Comparison of ENCODE assay signal across 8 cellular contexts in the genomic region with DNA sequence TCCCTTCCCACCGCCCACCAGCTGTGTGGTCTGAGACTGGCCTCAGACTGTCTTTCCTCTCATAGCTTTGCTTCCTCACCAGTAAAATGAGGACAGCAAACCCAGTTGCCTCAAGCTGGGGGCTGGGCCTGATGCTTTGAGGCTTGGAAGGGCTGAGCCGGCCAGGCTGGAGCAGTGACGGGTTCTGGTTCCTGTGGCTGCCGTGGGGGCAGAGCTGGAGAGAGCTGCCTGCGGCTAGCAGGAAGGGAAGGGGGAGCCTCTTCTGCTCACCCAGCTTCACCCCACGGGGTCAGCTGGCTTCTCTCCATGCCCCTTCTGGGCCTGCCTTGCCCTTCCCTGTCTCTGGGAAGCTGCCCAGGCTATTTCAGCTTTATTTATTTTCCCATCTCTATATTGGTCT. TPM values are rescaled to one million over a fixed set of nuclear protein-coding genes. Genes with fewer than 3 reads are reported as not detected.
DNase-seq lines count a peak whose midpoint lies in the region; ATAC-seq and TF ChIP-seq lines count a peak whose summit lies in the region.

No MANE protein-coding gene starts in this region.

- H3K27me3 Mint-ChIP-seq in CD4-positive, alpha-beta memory T cell: no peaks in the 10 kb centered on the region
- no peaks in the 10 kb centered on the region for H3K27me3 Mint-ChIP-seq in T-cell
- no peaks in the 10 kb centered on the region for H3K27me3 Mint-ChIP-seq in effector memory CD8-positive, alpha-beta T cell

- peak overlapping the region; percentile 66 to 90 (median 78) for H3K27ac Mint-ChIP-seq in CD4-positive, alpha-beta memory T cell
- H3K27ac Mint-ChIP-seq in T-cell: peak overlapping the region; percentile 83 to 89
- H3K27ac Mint-ChIP-seq in effector memory CD8-positive, alpha-beta T cell: peak overlapping the region; percentile 90 to 93

- no peaks in the 10 kb centered on the region for H3K9me3 ChIP-seq in CD4-positive, alpha-beta memory T cell (ENCODE audit: control insufficient read depth in 1 of 2, low read length in 2 of 2)
- no peaks in the 10 kb centered on the region for H3K9me3 ChIP-seq in neutrophil

- H3K36me3 ChIP-seq in CD4-positive, alpha-beta memory T cell (ENCODE audit: insufficient read depth, low read length): peaks cover 36% of the 10 kb centered on the region
- peaks cover 90% of the 10 kb centered on the region for H3K36me3 ChIP-seq in neutrophil

- TF ChIP-seq CTCF in neutrophil (IDR thresholded peaks at IDR 0.05): no peak

- in situ Hi-C loops in ACHN (cut with HindIII; ENCODE audit: low pct_ligation_motif_present, low pct_unique_long_range_greater_than_20kb, low sequenced_read_pairs): no loop called here

- POLR2A ChIA-PET in CD4-positive, alpha-beta memory T cell (lab: Charles Lee; ENCODE audit: partially characterized antibody): interaction anchor here (0.6 to 7.0 kb wide), 7 partner anchors 10 to 560 kb away, joined by 3 to 63 read pairs (median 5); partner anchors contain the start of genes LASP1 and RPL23
- POLR2A ChIA-PET in T-cell (lab: Charles Lee): interaction anchor here in 1 of 2 donors (0.6 to 1.2 kb wide), 2 partner anchors 39 to 306 kb away, joined by 3 to 9 read pairs; partner anchors contain the start of gene RPL19

- no peaks in the 10 kb centered on the region for H3K9me3 Mint-ChIP-seq in CD4-positive, alpha-beta memory T cell
- no peaks in the 10 kb centered on the region for H3K9me3 Mint-ChIP-seq in T-cell
- H3K9me3 Mint-ChIP-seq in effector memory CD8-positive, alpha-beta T cell: no peaks in the 10 kb centered on the region

- peaks cover 17 to 47% of the 10 kb centered on the region in 2 donors for H3K36me3 Mint-ChIP-seq in CD4-positive, alpha-beta memory T cell
- H3K36me3 Mint-ChIP-seq in T-cell: peaks cover 26% of the 10 kb centered on the region
- peaks cover 85% of the 10 kb centered on the region for H3K36me3 Mint-ChIP-seq in effector memory CD8-positive, alpha-beta T cell (ENCODE audit: insufficient read depth)

- H3K4me1 ChIP-seq in CD4-positive, alpha-beta memory T cell (ENCODE audit: insufficient read depth, low read length): peaks cover 95% of the 10 kb centered on the region
- peaks cover 96 to 98% of the 10 kb centered on the region in 2 experiments for H3K4me1 ChIP-seq in neutrophil (ENCODE audit: control insufficient read depth in 1 of 2, insufficient read depth in 1 of 2, low read depth in 1 of 2, low read length in 1 of 2)

- ATAC-seq in T-cell (replicated peaks in 1 of 4) (peak in 2 of 4 experiments; percentile 32 to 33), HG03097 (IDR thresholded peaks at IDR 0.05; ENCODE audit: low FRiP score, unreplicated experiment) (no peak), GM19023 (IDR thresholded peaks at IDR 0.05; ENCODE audit: unreplicated experiment) (no peak)
- peak; percentile 64 for ATAC-seq in effector memory CD8-positive, alpha-beta T cell (replicated peaks)

- intact Hi-C loops in CD4-positive, alpha-beta memory T cell (cut with micrococcal nuclease): no loop called here

- peak overlapping the region in 5 of 8 donors; percentile 12 to 59 (median 23) for H3K4me3 Mint-ChIP-seq in CD4-positive, alpha-beta memory T cell
- H3K4me3 Mint-ChIP-seq in T-cell: peak overlapping the region in 2 of 3 donors; percentile 6 to 64
- peak overlapping the region; percentile 63 to 70 for H3K4me3 Mint-ChIP-seq in effector memory CD8-positive, alpha-beta T cell

- H3K27me3 ChIP-seq in CD4-positive, alpha-beta memory T cell (ENCODE audit: insufficient read depth, low read length): no peaks in the 10 kb centered on the region
- no peaks in the 10 kb centered on the region for H3K27me3 ChIP-seq in neutrophil

- CTCF ChIA-PET in CD4-positive, alpha-beta memory T cell (lab: Charles Lee; ENCODE audit: partially characterized antibody): interaction anchor here (0.7 to 2.0 kb wide), 3 partner anchors 12 to 89 kb away, joined by 3 to 8 read pairs (median 3); no protein-coding TSS in a partner anchor
- CTCF ChIA-PET in T-cell (lab: Charles Lee): interaction anchor here (0.5 to 1.5 kb wide), 4 partner anchors 22 to 505 kb away, joined by 3 to 4 read pairs (median 4); partner anchors contain the start of gene LASP1NB (in 1 of the 2)

- DNase-seq in CD4-positive, alpha-beta memory T cell: peak in 1 of 5 donors; percentile 50
- DNase-seq in T-cell: peak in 6 of 34 experiments; percentile 22 to 43 (median 26)
- peak in 2 of 3 experiments; percentile 41 to 42 for DNase-seq in effector memory CD8-positive, alpha-beta T cell
- no peak for DNase-seq in ACHN
- no peak for DNase-seq in NCI-H146 treated with DMSO at 0.1 percent for 48 hours (lab: John Stamatoyannopoulos, UW; ENCODE audit: unreplicated experiment)

- H3K4me1 Mint-ChIP-seq in CD4-positive, alpha-beta memory T cell: peaks cover 57 to 96% (median 77%) of the 10 kb centered on the region in 4 donors
- peaks cover 70 to 90% (median 86%) of the 10 kb centered on the region in 3 donors for H3K4me1 Mint-ChIP-seq in T-cell
- peaks cover 66 to 78% of the 10 kb centered on the region in 2 donors for H3K4me1 Mint-ChIP-seq in effector memory CD8-positive, alpha-beta T cell (ENCODE audit: low read depth in 2 of 2)

- H3K4me3 ChIP-seq in CD4-positive, alpha-beta memory T cell (ENCODE audit: low read length in 2 of 2): no peak overlapping the region
- peak overlapping the region; percentile 12 to 24 for H3K4me3 ChIP-seq in neutrophil (ENCODE audit: low read depth in 1 of 2, low read length in 1 of 2)

- H3K27ac ChIP-seq in CD4-positive, alpha-beta memory T cell (ENCODE audit: low read depth, low read length): peak overlapping the region; percentile 50
- peak overlapping the region; percentile 93 for H3K27ac ChIP-seq in neutrophil

RNA-seq across cellular contexts. Expression of gene LASP1, which starts 23.8 kb away (rescaled TPM):
- 100 to 1,000 TPM; 120 to 122 TPM for total RNA-seq in CD4-positive, alpha-beta memory T cell
- polyA plus RNA-seq in CD4-positive, alpha-beta memory T cell: 10 to 100 TPM; 32.1 to 65.3 TPM
- total RNA-seq in T-cell: 100 to 1,000 TPM in 4 of 5 donors, 10 to 100 TPM in 1; 97.2 to 157 (median 122) TPM

RNA-seq across cellular contexts. Expression of gene RPL23, which starts 40.1 kb away (rescaled TPM):
- total RNA-seq in CD4-positive, alpha-beta memory T cell: 1,000 to 10,000 TPM; 1,511 to 1,572 TPM
- 1,000 to 10,000 TPM in 1 of 2 donors, 100 to 1,000 TPM in 1; 728 to 1,314 TPM for polyA plus RNA-seq in CD4-positive, alpha-beta memory T cell
- 1,000 to 10,000 TPM; 1,638 to 2,124 (median 1,743) TPM for total RNA-seq in T-cell

Comparison
In these comparisons a context has a peak if more than half of its experiments do, and no peak if none do; other contexts are left out.
1. DNase-seq: peak in effector memory CD8-positive, alpha-beta T cell (2 of 3); none in ACHN (single experiment) and NCI-H146 treated with DMSO at 0.1 percent for 48 hours (single experiment).
2. H3K4me3 ChIP-seq: peak in neutrophil (2 of 2); none in CD4-positive, alpha-beta memory T cell (0 of 2).
3. Peak in every context shown above with its lines, with median percentiles within 50 percentile points of each other: H3K27ac Mint-ChIP-seq and H3K4me3 Mint-ChIP-seq.